Comparison of ENCODE assay signal across 21 cellular contexts in genomic region chr1:184828369-184828717, GRCh38.
DNase-seq lines count a peak whose midpoint lies in the region; ATAC-seq and TF ChIP-seq lines count a peak whose summit lies in the region.
"Had no signal": no experiment of that assay in that cellular context is flagged by ENCODE, and none has a peak within 500 bp of the region (broad histone marks: within the 10 kb centered on the region; RNA-seq: fewer than 3 reads in every experiment).

No MANE protein-coding gene starts in this region.

- no peaks in the 10 kb centered on the region for H3K9me3 Mint-ChIP-seq in type B pancreatic cell
- H3K9me3 Mint-ChIP-seq: activated naive CD4-positive, alpha-beta T cell treated with anti-CD3 and anti-CD28 coated beads, Interleukin-2, amount 10 ng/mL, durations not matched to agents 7 days and 5 days had no signal

- H3K4me1 ChIP-seq in OCI-LY7 (ENCODE audit: insufficient read depth, low read length, poor library complexity, severe bottlenecking) (no peaks in the 10 kb centered on the region), esophagus squamous epithelium (peaks cover 0 to 45% (median 24%) of the 10 kb centered on the region in 3 donors), osteoblast (ENCODE audit: insufficient read depth, low read length) (peaks cover 16% of the 10 kb centered on the region)

- CTCF ChIA-PET in OCI-LY7 (lab: Charles Lee; ENCODE audit: unreplicated experiment), result no interaction called here

- WGBS in esophagus squamous epithelium, 2 donors, result 63 to 68% methylated on average over 2 of the region's 2 CpGs

- POLR2A ChIA-PET in OCI-LY7 (lab: Charles Lee), result interaction anchor here (0.6 to 1.1 kb wide), 6 partner anchors 8 to 798 kb away, joined by 3 to 6 read pairs (median 4); no protein-coding TSS in a partner anchor

- H3K9me3 ChIP-seq in OCI-LY7 (ENCODE audit: low read length) (no peaks in the 10 kb centered on the region), esophagus squamous epithelium (no peaks in the 10 kb centered on the region), osteoblast (ENCODE audit: low read depth, low read length) (no peaks in the 10 kb centered on the region)
- H3K9me3 ChIP-seq: body of pancreas had no signal

- no peaks in the 10 kb centered on the region for H3K27me3 ChIP-seq in esophagus squamous epithelium
- H3K27me3 ChIP-seq in osteoblast (ENCODE audit: insufficient read depth, low read length), result peaks cover 5% of the 10 kb centered on the region
- H3K27me3 ChIP-seq: body of pancreas had no signal

- H3K36me3 Mint-ChIP-seq in type B pancreatic cell, result no peaks in the 10 kb centered on the region

- H3K9me2 ChIP-seq in OCI-LY7 (ENCODE audit: insufficient read depth, low read length), result no peaks in the 10 kb centered on the region

- no peaks in the 10 kb centered on the region for H4K20me1 ChIP-seq in OCI-LY7 (ENCODE audit: insufficient read depth, low read length)
- H4K20me1 ChIP-seq in osteoblast (ENCODE audit: insufficient read depth, low read length), result no peaks in the 10 kb centered on the region

- BruUV-seq in OCI-LY7 (replicated peaks; lab: Mats Ljungman, UMichigan), result no TSS peak

- no peak overlapping the region for H3K4me3 Mint-ChIP-seq in type B pancreatic cell
- H3K4me3 Mint-ChIP-seq: activated naive CD4-positive, alpha-beta T cell treated with anti-CD3 and anti-CD28 coated beads, Interleukin-2, amount 10 ng/mL, durations not matched to agents 7 days and 5 days had no signal

- DNase-seq in OCI-LY7 (ENCODE audit: low spot score) (no peak), esophagus squamous epithelium (lab: John Stamatoyannopoulos, UW) (no peak), osteoblast (ENCODE audit: insufficient read length, low spot score, missing footprints) (no peak), type B pancreatic cell (ENCODE audit: extremely low spot score, unreplicated experiment) (no peak), DMS79 treated with DMSO at 0.1 percent for 48 hours (lab: John Stamatoyannopoulos, UW) (no peak), DMS53 treated with DMSO at 0.1 percent for 48 hours (lab: John Stamatoyannopoulos, UW; ENCODE audit: unreplicated experiment) (no peak)
- DNase-seq in activated effector memory CD4-positive, alpha-beta T cell treated with Interleukin-2 at 50 U/mL for 16 hours, result no peak
- DNase-seq: activated CD4-positive, alpha-beta T cell treated with anti-CD3 and anti-CD28 coated beads for 48 hours; activated CD8-positive, alpha-beta memory T cell treated with anti-CD3 and anti-CD28 coated beads, Interleukin-2, amount 50 U/mL, for 48 hours; activated naive CD4-positive, alpha-beta T cell treated with anti-CD3 and anti-CD28 coated beads, Interleukin-2, amount 10 ng/mL, durations not matched to agents 7 days and 5 days; body of pancreas; erythroblast; GF-D8; head of caudate nucleus; NCI-H1048; NCI-H524 treated with DMSO at 0.1 percent for 48 hours; nucleus accumbens had no signal

- H3K4me1 Mint-ChIP-seq in type B pancreatic cell (ENCODE audit: unreplicated experiment), result peaks cover 15% of the 10 kb centered on the region
- H3K4me1 Mint-ChIP-seq: activated naive CD4-positive, alpha-beta T cell treated with anti-CD3 and anti-CD28 coated beads, Interleukin-2, amount 10 ng/mL, durations not matched to agents 7 days and 5 days had no signal

- peak overlapping the region; percentile 35 for H3K27ac Mint-ChIP-seq in type B pancreatic cell
- H3K27ac Mint-ChIP-seq: activated naive CD4-positive, alpha-beta T cell treated with anti-CD3 and anti-CD28 coated beads, Interleukin-2, amount 10 ng/mL, durations not matched to agents 7 days and 5 days had no signal

- H3K27me3 Mint-ChIP-seq in type B pancreatic cell, result no peaks in the 10 kb centered on the region
- H3K27me3 Mint-ChIP-seq: activated naive CD4-positive, alpha-beta T cell treated with anti-CD3 and anti-CD28 coated beads, Interleukin-2, amount 10 ng/mL, durations not matched to agents 7 days and 5 days had no signal

- H3K4me3 ChIP-seq in OCI-LY7 (ENCODE audit: low read depth, low read length, poor library complexity, severe bottlenecking), result no peak overlapping the region
- no peak overlapping the region for H3K4me3 ChIP-seq in esophagus squamous epithelium
- H3K4me3 ChIP-seq in osteoblast (ENCODE audit: insufficient read depth, low read length), result no peak overlapping the region
- H3K4me3 ChIP-seq: body of pancreas, GM23248, K562, skin epidermis had no signal

- intact Hi-C loops in OCI-LY7 (cut with micrococcal nuclease; ENCODE audit: unreplicated experiment), result no loop called here
- intact Hi-C loops in esophagus squamous epithelium (cut with DNase I), result no loop called here

- H3K79me2 ChIP-seq in OCI-LY7 (ENCODE audit: insufficient read depth, low read depth, low read length) (no peaks in the 10 kb centered on the region), osteoblast (ENCODE audit: insufficient read depth, low read length) (no peaks in the 10 kb centered on the region)

- H3K36me3 ChIP-seq in OCI-LY7 (ENCODE audit: insufficient read depth, low read length), result no peaks in the 10 kb centered on the region
- peaks cover 0 to 19% (median 0%) of the 10 kb centered on the region in 3 donors for H3K36me3 ChIP-seq in esophagus squamous epithelium
- no peaks in the 10 kb centered on the region for H3K36me3 ChIP-seq in osteoblast (ENCODE audit: insufficient read depth, low read length)

- TF ChIP-seq CTCF in OCI-LY7 (conservative IDR thresholded peaks at IDR 0.05; ENCODE audit: low read length), result no peak
- no peak for TF ChIP-seq CTCF in esophagus squamous epithelium (IDR thresholded peaks at IDR 0.05)
- no peak for TF ChIP-seq CTCF in osteoblast (IDR thresholded peaks at IDR 0.05; ENCODE audit: extremely low read depth, low read depth, low read length)
- no peak for TF ChIP-seq CTCF in type B pancreatic cell (conservative IDR thresholded peaks at IDR 0.05)

- H3K27ac ChIP-seq in OCI-LY7 (ENCODE audit: low read depth, low read length, poor library complexity, severe bottlenecking), result no peak overlapping the region
- peak overlapping the region in 3 of 4 donors; percentile 24 to 53 (median 38) for H3K27ac ChIP-seq in esophagus squamous epithelium
- peak overlapping the region; percentile 30 for H3K27ac ChIP-seq in osteoblast (ENCODE audit: low read depth, low read length)
- H3K27ac ChIP-seq: body of pancreas, GM23248 had no signal

- H2AFZ ChIP-seq in OCI-LY7 (ENCODE audit: low read length) (0 out of 2 replicates have a peak overlapping the region, but pooled peaks have one; percentile 24), osteoblast (ENCODE audit: low read length) (no peak overlapping the region)
- H2AFZ ChIP-seq: GM23248 had no signal

- no peak for ATAC-seq in HG03432 (IDR thresholded peaks at IDR 0.05; ENCODE audit: unreplicated experiment)
- ATAC-seq: body of pancreas had no signal

- TF ChIP-seq POLR2A in esophagus squamous epithelium (IDR thresholded peaks at IDR 0.05), result no peak

- H3K4me2 ChIP-seq in OCI-LY7 (ENCODE audit: low read length), result no peak overlapping the region
- H3K4me2 ChIP-seq in osteoblast (ENCODE audit: insufficient read depth, low read length), result peak overlapping the region; percentile 27
